Comparison of ENCODE assay signal across 8 cellular contexts in the genomic region with DNA sequence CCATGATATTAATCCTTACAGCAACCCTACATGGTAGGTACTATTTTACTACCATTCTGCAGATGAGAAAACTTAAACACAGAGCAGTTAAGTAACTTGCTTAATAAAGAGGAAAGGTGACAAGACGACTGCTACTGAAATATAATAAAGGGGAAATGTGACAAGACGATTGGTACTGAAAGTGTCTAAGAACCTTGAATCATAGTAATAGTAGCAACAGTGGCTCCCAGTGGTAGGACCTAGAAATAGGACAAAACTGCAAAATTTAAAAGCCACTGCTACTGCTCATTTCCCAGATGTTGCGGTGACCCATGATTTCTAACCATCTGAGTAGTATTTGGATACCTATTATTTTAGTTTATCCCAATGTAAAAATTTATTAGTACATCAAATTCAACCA.
DNase-seq lines count a peak whose midpoint lies in the region; ATAC-seq and TF ChIP-seq lines count a peak whose summit lies in the region.

No MANE protein-coding gene starts in this region.

- peak; percentile 82 for ATAC-seq in GM21528 (IDR thresholded peaks at IDR 0.05; ENCODE audit: low FRiP score, unreplicated experiment)
- ATAC-seq in foreskin keratinocyte: no peak
- ATAC-seq in HG03039 (IDR thresholded peaks at IDR 0.05; ENCODE audit: unreplicated experiment): no peak

- TF ChIP-seq POLR2A in vagina (IDR thresholded peaks at IDR 0.05): no peak

- H3K27ac ChIP-seq in foreskin keratinocyte: no peak overlapping the region
- H3K27ac ChIP-seq in vagina: no peak overlapping the region

- TF ChIP-seq CTCF in GM10248 (IDR thresholded peaks at IDR 0.05; ENCODE audit: control extremely low read depth, extremely low read depth, low read depth, missing control alignments) (no peak), LNCAP (IDR thresholded peaks at IDR 0.05) (peak; percentile 47), foreskin keratinocyte (conservative IDR thresholded peaks at IDR 0.05) (peak; percentile 32), vagina (IDR thresholded peaks at IDR 0.05) (no peak)

- CTCF ChIA-PET in GM10248 (lab: Yijun Ruan, JAX): no interaction called here

- H3K4me1 ChIP-seq in foreskin keratinocyte (no peaks in the 10 kb centered on the region), vagina (no peaks in the 10 kb centered on the region)

- no peak overlapping the region for H3K4me3 ChIP-seq in vagina

- H3K36me3 ChIP-seq in vagina: no peaks in the 10 kb centered on the region

- peak; percentile 25 for DNase-seq in GM10248 (ENCODE audit: extremely low spot score)
- no peak for DNase-seq in foreskin keratinocyte
- DNase-seq in vagina (ENCODE audit: extremely low spot score in 2 of 2): no peak
- DNase-seq in mesenteric fat pad (ENCODE audit: low spot score): no peak
- DNase-seq in cortex of kidney (lab: John Stamatoyannopoulos, UW): no peak

- intact Hi-C loops in vagina (cut with DNase I): no loop called here

- POLR2A ChIA-PET in GM10248 (lab: Yijun Ruan, JAX): no interaction called here

- H3K9me3 ChIP-seq in vagina: no peaks in the 10 kb centered on the region

- H3K27me3 ChIP-seq in foreskin keratinocyte (no peaks in the 10 kb centered on the region), vagina (no peaks in the 10 kb centered on the region)

Comparison
In these comparisons a context has a peak if more than half of its experiments do, and no peak if none do; other contexts are left out.
1. CTCF ChIP-seq: peak in LNCAP (single experiment) and foreskin keratinocyte (single experiment); none in GM10248 (single experiment) and vagina (0 of 3).